In the genomic region with DNA sequence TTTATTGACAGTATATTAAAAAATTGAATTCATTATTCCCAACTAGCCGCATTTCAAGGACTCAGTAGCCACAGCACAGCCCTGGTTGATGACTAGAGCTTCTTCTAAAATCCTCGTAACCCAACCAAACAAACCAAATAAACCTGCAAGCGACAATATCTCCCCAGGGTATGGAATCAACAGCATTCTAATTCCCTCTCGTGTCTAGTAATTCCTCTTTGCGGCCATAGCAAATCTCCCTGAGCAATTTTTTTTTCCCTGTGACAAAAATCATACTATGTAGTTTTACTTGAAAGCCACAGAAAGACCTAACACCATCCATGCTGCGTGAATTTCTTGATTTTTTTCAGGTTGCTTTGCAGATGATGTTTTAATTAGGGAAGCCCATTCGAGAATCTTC, we compare ENCODE assay signal across 13 cellular contexts.
DNase-seq lines count a peak whose midpoint lies in the region; ATAC-seq and TF ChIP-seq lines count a peak whose summit lies in the region.
"Had no signal": no experiment of that assay in that cellular context is flagged by ENCODE, and none has a peak within 500 bp of the region (broad histone marks: within the 10 kb centered on the region; RNA-seq: fewer than 3 reads in every experiment).

No MANE protein-coding gene starts in this region.

- H3K4me2 ChIP-seq in mesenchymal stem cell (ENCODE audit: low read length, poor library complexity, severe bottlenecking), result no peak overlapping the region

- H3K18ac ChIP-seq in mesenchymal stem cell (ENCODE audit: low read depth in 1 of 2, low read length in 2 of 2), result peak overlapping the region in 1 of 2 experiments; percentile 48

- H3K27ac ChIP-seq in SJSA1 (peak overlapping the region; percentile 97), mesenchymal stem cell (ENCODE audit: low read length, poor library complexity, severe bottlenecking) (peak overlapping the region; percentile 82), upper lobe of left lung (no peak overlapping the region)
- H3K27ac ChIP-seq: GM23248 had no signal

- no peak for TF ChIP-seq POLR2A in upper lobe of left lung (IDR thresholded peaks at IDR 0.05)

- H3K36me3 ChIP-seq in Caco-2 (ENCODE audit: control insufficient read depth, insufficient read depth, low read length) (no peaks in the 10 kb centered on the region), SJSA1 (no peaks in the 10 kb centered on the region), mesenchymal stem cell (ENCODE audit: control insufficient read depth in 1 of 2, insufficient read depth in 2 of 2, low read depth in 1 of 2, low read length in 2 of 2) (no peaks in the 10 kb centered on the region), upper lobe of left lung (no peaks in the 10 kb centered on the region)

- peak overlapping the region; percentile 73 for H2BK5ac ChIP-seq in mesenchymal stem cell (ENCODE audit: low read depth, low read length, poor library complexity, severe bottlenecking)

- H3K4me3 ChIP-seq in Caco-2 (ENCODE audit: low read depth, low read length), result no peak overlapping the region
- no peak overlapping the region for H3K4me3 ChIP-seq in SJSA1
- no peak overlapping the region for H3K4me3 ChIP-seq in mesenchymal stem cell (ENCODE audit: insufficient read depth in 1 of 2, low read depth in 1 of 2, low read length in 2 of 2)
- H3K4me3 ChIP-seq in upper lobe of left lung, result no peak overlapping the region
- H3K4me3 ChIP-seq: GM23248 had no signal

- no peak overlapping the region for H4K91ac ChIP-seq in mesenchymal stem cell (ENCODE audit: low read length)

- peak overlapping the region; percentile 52 for H3K4me3 Mint-ChIP-seq in Caco-2 (ENCODE audit: unreplicated experiment)
- no peak overlapping the region for H3K4me3 Mint-ChIP-seq in osteocyte (ENCODE audit: unreplicated experiment)

- ATAC-seq in upper lobe of left lung (ENCODE audit: low FRiP score in 2 of 2) (no peak), GM18873 (IDR thresholded peaks at IDR 0.05; ENCODE audit: low FRiP score, unreplicated experiment) (no peak)

- no peak for TF ChIP-seq EP300 in upper lobe of left lung (IDR thresholded peaks at IDR 0.05)

- H3K9me3 Mint-ChIP-seq in Caco-2 (ENCODE audit: unreplicated experiment) (no peaks in the 10 kb centered on the region), osteocyte (ENCODE audit: unreplicated experiment) (no peaks in the 10 kb centered on the region)

- H2BK12ac ChIP-seq in mesenchymal stem cell (ENCODE audit: low read length in 2 of 2), result no peak overlapping the region

- DNase-seq in Caco-2 (no peak), SJSA1 (ENCODE audit: low read depth in 1 of 2, low spot score in 2 of 2) (no peak), mesenchymal stem cell (no peak), osteocyte (ENCODE audit: extremely low spot score, unreplicated experiment) (no peak), DMS53 treated with DMSO at 0.1 percent for 48 hours (lab: John Stamatoyannopoulos, UW; ENCODE audit: unreplicated experiment) (no peak), upper lobe of left lung (no peak), kidney glomerular epithelial cell (lab: John Stamatoyannopoulos, UW) (no peak)
- DNase-seq: DMS79 treated with DMSO at 0.1 percent for 48 hours, KBM-7, NCI-H1092, NCI-H1694 treated with DMSO at 0.1 percent for 48 hours had no signal

- H4K8ac ChIP-seq in mesenchymal stem cell (ENCODE audit: low read length), result no peak overlapping the region

- no peak overlapping the region for H3K4ac ChIP-seq in mesenchymal stem cell (ENCODE audit: low read depth in 1 of 2, low read length in 2 of 2)

- CTCF ChIA-PET in Caco-2 (lab: Charles Lee), result no interaction called here

- WGBS in mesenchymal stem cell, result 57% methylated on average over 6 of the region's 7 CpGs
- WGBS in upper lobe of left lung, 2 donors, result 72% methylated on average over 7 of the region's 7 CpGs

- H3K9me3 ChIP-seq in Caco-2 (no peaks in the 10 kb centered on the region), SJSA1 (replicated peaks) (no peaks in the 10 kb centered on the region), mesenchymal stem cell (ENCODE audit: control insufficient read depth, low read length) (no peaks in the 10 kb centered on the region), upper lobe of left lung (no peaks in the 10 kb centered on the region)

- BruUV-seq in Caco-2 (replicated peaks; lab: Mats Ljungman, UMichigan), result no TSS peak

- no peak overlapping the region for H2AFZ ChIP-seq in mesenchymal stem cell (ENCODE audit: low read depth, low read length)
- H2AFZ ChIP-seq: GM23248 had no signal

- H3K9ac ChIP-seq in mesenchymal stem cell (ENCODE audit: low read length), result no peak overlapping the region
- H3K9ac ChIP-seq: GM23248 had no signal

- TF ChIP-seq CTCF in Caco-2 (IDR thresholded peaks at IDR 0.05; ENCODE audit: insufficient read depth in 1 of 2, low read depth in 1 of 2, low read length in 1 of 2, severe bottlenecking in 1 of 2, unreplicated experiment in 1 of 2), result no peak
- TF ChIP-seq CTCF in osteocyte (IDR thresholded peaks at IDR 0.05), result no peak
- TF ChIP-seq CTCF in upper lobe of left lung (IDR thresholded peaks at IDR 0.05), result no peak

- no peak overlapping the region for H2BK120ac ChIP-seq in mesenchymal stem cell (ENCODE audit: low read depth, low read length)

- POLR2A ChIA-PET in Caco-2 (lab: Charles Lee), result no interaction called here

- H3K79me1 ChIP-seq in mesenchymal stem cell (replicated peaks; ENCODE audit: low read length, poor library complexity, severe bottlenecking), result no peaks in the 10 kb centered on the region

- no peak overlapping the region for H3K23ac ChIP-seq in mesenchymal stem cell (ENCODE audit: low read length in 2 of 2)

- H3K27me3 ChIP-seq in Caco-2 (replicated peaks; ENCODE audit: control insufficient read depth, insufficient read depth, low read length), result no peaks in the 10 kb centered on the region
- H3K27me3 ChIP-seq in SJSA1 (replicated peaks), result no peaks in the 10 kb centered on the region
- H3K27me3 ChIP-seq in mesenchymal stem cell (ENCODE audit: control insufficient read depth in 1 of 2, insufficient read depth in 1 of 2, low read length in 2 of 2), result no peaks in the 10 kb centered on the region
- H3K27me3 ChIP-seq in upper lobe of left lung, result no peaks in the 10 kb centered on the region

- H3K4me1 ChIP-seq in Caco-2, result no peaks in the 10 kb centered on the region
- peaks cover 53% of the 10 kb centered on the region for H3K4me1 ChIP-seq in SJSA1 (replicated peaks)
- no peaks in the 10 kb centered on the region for H3K4me1 ChIP-seq in mesenchymal stem cell (ENCODE audit: control insufficient read depth, insufficient read depth, low read depth, low read length)
- peaks cover 0 to 3% (median 0%) of the 10 kb centered on the region in 4 donors for H3K4me1 ChIP-seq in upper lobe of left lung

- H2BK15ac ChIP-seq in mesenchymal stem cell (ENCODE audit: low read depth, poor library complexity, severe bottlenecking), result no peak overlapping the region

- H3K14ac ChIP-seq in mesenchymal stem cell (ENCODE audit: low read length in 2 of 2), result no peak overlapping the region

- no peaks in the 10 kb centered on the region for H3K4me1 Mint-ChIP-seq in Caco-2 (ENCODE audit: low read depth, unreplicated experiment)
- peaks cover 12% of the 10 kb centered on the region for H3K4me1 Mint-ChIP-seq in osteocyte (ENCODE audit: unreplicated experiment)

- no peaks in the 10 kb centered on the region for H3K27me3 Mint-ChIP-seq in Caco-2 (ENCODE audit: insufficient read depth, unreplicated experiment)
- H3K27me3 Mint-ChIP-seq in osteocyte (ENCODE audit: unreplicated experiment), result no peaks in the 10 kb centered on the region

- peak overlapping the region; percentile 89 for H3K27ac Mint-ChIP-seq in Caco-2 (ENCODE audit: unreplicated experiment)
- H3K27ac Mint-ChIP-seq in osteocyte (ENCODE audit: unreplicated experiment), result peak overlapping the region; percentile 1

- intact Hi-C loops in Caco-2 (cut with micrococcal nuclease; ENCODE audit: unreplicated experiment), result no loop called here

- H3K36me3 Mint-ChIP-seq in Caco-2 (ENCODE audit: insufficient read depth, unreplicated experiment) (no peaks in the 10 kb centered on the region), osteocyte (ENCODE audit: unreplicated experiment) (no peaks in the 10 kb centered on the region)

- peak overlapping the region; percentile 85 for H2AK5ac ChIP-seq in mesenchymal stem cell (ENCODE audit: low read length, severe bottlenecking)

Comparison
In these comparisons a context has a peak if more than half of its experiments do, and no peak if none do; other contexts are left out.
1. H3K27ac ChIP-seq: peak in SJSA1 (single experiment) and mesenchymal stem cell (single experiment); none in upper lobe of left lung (0 of 4).